1 cellular context compared by ENCODE assay signal in the genomic region with DNA sequence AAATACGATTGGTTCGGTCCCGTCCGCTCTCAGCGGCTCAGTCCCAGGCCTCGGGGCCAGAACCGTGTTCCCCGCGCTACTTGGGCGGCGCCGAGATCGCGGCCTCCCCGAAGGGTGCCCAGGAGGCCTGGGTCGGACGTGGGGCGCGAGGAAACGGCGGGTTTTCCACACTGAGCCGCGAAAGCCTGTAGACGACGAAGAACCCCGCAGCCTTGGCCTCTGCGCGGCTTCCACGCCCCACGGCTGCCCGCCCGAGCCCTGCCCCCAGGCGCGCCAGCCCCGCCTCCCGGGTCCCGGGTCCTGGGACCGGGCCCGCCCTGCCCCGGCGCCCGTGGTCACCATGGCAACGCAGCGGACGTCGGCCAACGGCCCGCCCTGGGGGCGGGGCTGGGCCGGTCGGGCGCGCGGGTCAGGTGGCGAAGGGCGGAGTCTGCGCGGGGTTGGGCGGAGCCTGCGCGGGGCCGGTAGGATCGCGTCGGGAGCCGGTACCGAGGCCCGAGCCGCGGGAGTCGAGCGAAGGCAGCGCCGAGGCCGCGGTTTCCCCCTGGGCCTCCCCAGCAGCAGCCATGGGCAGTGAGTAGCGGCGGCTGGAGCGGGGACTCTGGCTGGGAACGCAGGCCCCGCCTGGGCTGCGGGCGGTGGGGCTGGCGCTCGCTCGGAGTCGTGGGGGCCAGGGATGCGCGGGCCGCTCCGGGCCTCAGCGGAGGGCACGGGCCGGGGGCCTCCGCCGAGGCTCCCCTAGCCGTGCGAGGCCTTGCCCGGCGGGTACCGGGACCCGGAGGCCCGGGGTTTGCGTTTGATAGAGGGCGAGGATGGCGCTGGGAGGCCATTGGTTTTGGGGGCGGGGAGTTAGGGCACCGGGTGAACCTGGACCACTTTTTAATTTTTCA.
A peak's percentile ranks its signal among the peaks of the same experiment; 100 is the strongest.
TF ChIP-seq lines count a peak whose summit lies in the region.

A gene (plus strand): TSS at position 456 of the 890 bp plus-strand sequence. CDS start 111 bp downstream, at position 567.

TF ChIP-seq in HepG2, 621 proteins besides CTCF, POLR2A, EP300 and RAD21 (continued from another document and continues in another):
- TF ChIP-seq, protein P1, sequence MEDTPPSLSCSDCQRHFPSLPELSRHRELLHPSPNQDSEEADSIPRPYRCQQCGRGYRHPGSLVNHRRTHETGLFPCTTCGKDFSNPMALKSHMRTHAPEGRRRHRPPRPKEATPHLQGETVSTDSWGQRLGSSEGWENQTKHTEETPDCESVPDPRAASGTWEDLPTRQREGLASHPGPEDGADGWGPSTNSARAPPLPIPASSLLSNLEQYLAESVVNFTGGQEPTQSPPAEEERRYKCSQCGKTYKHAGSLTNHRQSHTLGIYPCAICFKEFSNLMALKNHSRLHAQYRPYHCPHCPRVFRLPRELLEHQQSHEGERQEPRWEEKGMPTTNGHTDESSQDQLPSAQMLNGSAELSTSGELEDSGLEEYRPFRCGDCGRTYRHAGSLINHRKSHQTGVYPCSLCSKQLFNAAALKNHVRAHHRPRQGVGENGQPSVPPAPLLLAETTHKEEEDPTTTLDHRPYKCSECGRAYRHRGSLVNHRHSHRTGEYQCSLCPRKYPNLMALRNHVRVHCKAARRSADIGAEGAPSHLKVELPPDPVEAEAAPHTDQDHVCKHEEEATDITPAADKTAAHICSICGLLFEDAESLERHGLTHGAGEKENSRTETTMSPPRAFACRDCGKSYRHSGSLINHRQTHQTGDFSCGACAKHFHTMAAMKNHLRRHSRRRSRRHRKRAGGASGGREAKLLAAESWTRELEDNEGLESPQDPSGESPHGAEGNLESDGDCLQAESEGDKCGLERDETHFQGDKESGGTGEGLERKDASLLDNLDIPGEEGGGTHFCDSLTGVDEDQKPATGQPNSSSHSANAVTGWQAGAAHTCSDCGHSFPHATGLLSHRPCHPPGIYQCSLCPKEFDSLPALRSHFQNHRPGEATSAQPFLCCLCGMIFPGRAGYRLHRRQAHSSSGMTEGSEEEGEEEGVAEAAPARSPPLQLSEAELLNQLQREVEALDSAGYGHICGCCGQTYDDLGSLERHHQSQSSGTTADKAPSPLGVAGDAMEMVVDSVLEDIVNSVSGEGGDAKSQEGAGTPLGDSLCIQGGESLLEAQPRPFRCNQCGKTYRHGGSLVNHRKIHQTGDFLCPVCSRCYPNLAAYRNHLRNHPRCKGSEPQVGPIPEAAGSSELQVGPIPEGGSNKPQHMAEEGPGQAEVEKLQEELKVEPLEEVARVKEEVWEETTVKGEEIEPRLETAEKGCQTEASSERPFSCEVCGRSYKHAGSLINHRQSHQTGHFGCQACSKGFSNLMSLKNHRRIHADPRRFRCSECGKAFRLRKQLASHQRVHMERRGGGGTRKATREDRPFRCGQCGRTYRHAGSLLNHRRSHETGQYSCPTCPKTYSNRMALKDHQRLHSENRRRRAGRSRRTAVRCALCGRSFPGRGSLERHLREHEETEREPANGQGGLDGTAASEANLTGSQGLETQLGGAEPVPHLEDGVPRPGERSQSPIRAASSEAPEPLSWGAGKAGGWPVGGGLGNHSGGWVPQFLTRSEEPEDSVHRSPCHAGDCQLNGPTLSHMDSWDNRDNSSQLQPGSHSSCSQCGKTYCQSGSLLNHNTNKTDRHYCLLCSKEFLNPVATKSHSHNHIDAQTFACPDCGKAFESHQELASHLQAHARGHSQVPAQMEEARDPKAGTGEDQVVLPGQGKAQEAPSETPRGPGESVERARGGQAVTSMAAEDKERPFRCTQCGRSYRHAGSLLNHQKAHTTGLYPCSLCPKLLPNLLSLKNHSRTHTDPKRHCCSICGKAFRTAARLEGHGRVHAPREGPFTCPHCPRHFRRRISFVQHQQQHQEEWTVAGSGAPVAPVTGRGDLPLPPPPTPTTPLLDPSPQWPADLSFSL (CRISPR knock-in tag; IDR thresholded peaks at IDR 0.05), result no peak
- peak; percentile 15; the same call in 1 of the 2 replicates for TF ChIP-seq IRX3 (CRISPR knock-in tag; IDR thresholded peaks at IDR 0.05; ENCODE audit: borderline replicate concordance, low read depth)
- TF ChIP-seq FLYWCH1 (CRISPR knock-in tag; IDR thresholded peaks at IDR 0.05), result no peak
- no peak for TF ChIP-seq HOXA7 (CRISPR knock-in tag; IDR thresholded peaks at IDR 0.05)
- TF ChIP-seq, protein P2, sequence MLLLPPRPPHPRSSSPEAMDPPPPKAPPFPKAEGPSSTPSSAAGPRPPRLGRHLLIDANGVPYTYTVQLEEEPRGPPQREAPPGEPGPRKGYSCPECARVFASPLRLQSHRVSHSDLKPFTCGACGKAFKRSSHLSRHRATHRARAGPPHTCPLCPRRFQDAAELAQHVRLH (CRISPR knock-in tag; IDR thresholded peaks at IDR 0.05; ENCODE audit: borderline replicate concordance, low read depth), result no peak
- no peak for TF ChIP-seq GPN1 (CRISPR knock-in tag; IDR thresholded peaks at IDR 0.05; ENCODE audit: borderline replicate concordance)
- peak; percentile 43 for TF ChIP-seq PHF20 (CRISPR knock-in tag; IDR thresholded peaks at IDR 0.05)
- TF ChIP-seq, protein P3, sequence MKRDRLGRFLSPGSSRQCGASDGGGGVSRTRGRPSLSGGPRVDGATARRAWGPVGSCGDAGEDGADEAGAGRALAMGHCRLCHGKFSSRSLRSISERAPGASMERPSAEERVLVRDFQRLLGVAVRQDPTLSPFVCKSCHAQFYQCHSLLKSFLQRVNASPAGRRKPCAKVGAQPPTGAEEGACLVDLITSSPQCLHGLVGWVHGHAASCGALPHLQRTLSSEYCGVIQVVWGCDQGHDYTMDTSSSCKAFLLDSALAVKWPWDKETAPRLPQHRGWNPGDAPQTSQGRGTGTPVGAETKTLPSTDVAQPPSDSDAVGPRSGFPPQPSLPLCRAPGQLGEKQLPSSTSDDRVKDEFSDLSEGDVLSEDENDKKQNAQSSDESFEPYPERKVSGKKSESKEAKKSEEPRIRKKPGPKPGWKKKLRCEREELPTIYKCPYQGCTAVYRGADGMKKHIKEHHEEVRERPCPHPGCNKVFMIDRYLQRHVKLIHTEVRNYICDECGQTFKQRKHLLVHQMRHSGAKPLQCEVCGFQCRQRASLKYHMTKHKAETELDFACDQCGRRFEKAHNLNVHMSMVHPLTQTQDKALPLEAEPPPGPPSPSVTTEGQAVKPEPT (CRISPR knock-in tag; IDR thresholded peaks at IDR 0.05; ENCODE audit: low read depth), result no peak
- TF ChIP-seq POLR2AphosphoS2 (IDR thresholded peaks at IDR 0.05; ENCODE audit: low read depth, low read length), result no peak
- TF ChIP-seq, protein P4, sequence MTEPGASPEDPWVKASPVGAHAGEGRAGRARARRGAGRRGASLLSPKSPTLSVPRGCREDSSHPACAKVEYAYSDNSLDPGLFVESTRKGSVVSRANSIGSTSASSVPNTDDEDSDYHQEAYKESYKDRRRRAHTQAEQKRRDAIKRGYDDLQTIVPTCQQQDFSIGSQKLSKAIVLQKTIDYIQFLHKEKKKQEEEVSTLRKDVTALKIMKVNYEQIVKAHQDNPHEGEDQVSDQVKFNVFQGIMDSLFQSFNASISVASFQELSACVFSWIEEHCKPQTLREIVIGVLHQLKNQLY (CRISPR knock-in tag; IDR thresholded peaks at IDR 0.05), result 0 out of 2 replicates have a peak, but pooled peaks have one; percentile 30
- TF ChIP-seq ATF7 (IDR thresholded peaks at IDR 0.05), result no peak
- no peak for TF ChIP-seq ATF7 (CRISPR knock-in tag; IDR thresholded peaks at IDR 0.05)
- TF ChIP-seq PCBP1 (IDR thresholded peaks at IDR 0.05; ENCODE audit: borderline replicate concordance, low read depth, low read length), result no peak
- no peak for TF ChIP-seq ZNF335 (CRISPR knock-in tag; IDR thresholded peaks at IDR 0.05)
- TF ChIP-seq THYN1 (CRISPR knock-in tag; IDR thresholded peaks at IDR 0.05; ENCODE audit: borderline replicate concordance, low read depth), result no peak
- TF ChIP-seq ZNF234 (CRISPR knock-in tag; conservative IDR thresholded peaks at IDR 0.05), result no peak
- TF ChIP-seq ZNF747 (CRISPR knock-in tag; IDR thresholded peaks at IDR 0.05; ENCODE audit: borderline replicate concordance), result peak; percentile 53; the same call in 1 of the 2 replicates
- TF ChIP-seq MAZ (IDR thresholded peaks at IDR 0.05; ENCODE audit: borderline replicate concordance, low read depth, low read length), result no peak; the same call in none of the 2 replicates
- peak; percentile 52; the same call in 1 of the 2 replicates for TF ChIP-seq MAZ (CRISPR knock-in tag; IDR thresholded peaks at IDR 0.05; ENCODE audit: low read depth)
- TF ChIP-seq ELF1 (CRISPR knock-in tag; IDR thresholded peaks at IDR 0.05), result no peak
- no peak for TF ChIP-seq RBAK (CRISPR knock-in tag; IDR thresholded peaks at IDR 0.05)
- no peak for TF ChIP-seq ZSCAN12 (CRISPR knock-in tag; IDR thresholded peaks at IDR 0.05)
- no peak; the same call in 1 of the 2 replicates for TF ChIP-seq KAT8 (CRISPR knock-in tag; IDR thresholded peaks at IDR 0.05)
- TF ChIP-seq, protein P5, sequence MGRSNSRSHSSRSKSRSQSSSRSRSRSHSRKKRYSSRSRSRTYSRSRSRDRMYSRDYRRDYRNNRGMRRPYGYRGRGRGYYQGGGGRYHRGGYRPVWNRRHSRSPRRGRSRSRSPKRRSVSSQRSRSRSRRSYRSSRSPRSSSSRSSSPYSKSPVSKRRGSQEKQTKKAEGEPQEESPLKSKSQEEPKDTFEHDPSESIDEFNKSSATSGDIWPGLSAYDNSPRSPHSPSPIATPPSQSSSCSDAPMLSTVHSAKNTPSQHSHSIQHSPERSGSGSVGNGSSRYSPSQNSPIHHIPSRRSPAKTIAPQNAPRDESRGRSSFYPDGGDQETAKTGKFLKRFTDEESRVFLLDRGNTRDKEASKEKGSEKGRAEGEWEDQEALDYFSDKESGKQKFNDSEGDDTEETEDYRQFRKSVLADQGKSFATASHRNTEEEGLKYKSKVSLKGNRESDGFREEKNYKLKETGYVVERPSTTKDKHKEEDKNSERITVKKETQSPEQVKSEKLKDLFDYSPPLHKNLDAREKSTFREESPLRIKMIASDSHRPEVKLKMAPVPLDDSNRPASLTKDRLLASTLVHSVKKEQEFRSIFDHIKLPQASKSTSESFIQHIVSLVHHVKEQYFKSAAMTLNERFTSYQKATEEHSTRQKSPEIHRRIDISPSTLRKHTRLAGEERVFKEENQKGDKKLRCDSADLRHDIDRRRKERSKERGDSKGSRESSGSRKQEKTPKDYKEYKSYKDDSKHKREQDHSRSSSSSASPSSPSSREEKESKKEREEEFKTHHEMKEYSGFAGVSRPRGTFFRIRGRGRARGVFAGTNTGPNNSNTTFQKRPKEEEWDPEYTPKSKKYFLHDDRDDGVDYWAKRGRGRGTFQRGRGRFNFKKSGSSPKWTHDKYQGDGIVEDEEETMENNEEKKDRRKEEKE (IDR thresholded peaks at IDR 0.05), result no peak
- TF ChIP-seq TRIM24 (CRISPR knock-in tag; IDR thresholded peaks at IDR 0.05), result no peak
- TF ChIP-seq ZNF496 (CRISPR knock-in tag; IDR thresholded peaks at IDR 0.05; ENCODE audit: insufficient replicate concordance), result no peak
- TF ChIP-seq HIVEP1 (CRISPR knock-in tag; IDR thresholded peaks at IDR 0.05), result no peak
- TF ChIP-seq, protein P6, sequence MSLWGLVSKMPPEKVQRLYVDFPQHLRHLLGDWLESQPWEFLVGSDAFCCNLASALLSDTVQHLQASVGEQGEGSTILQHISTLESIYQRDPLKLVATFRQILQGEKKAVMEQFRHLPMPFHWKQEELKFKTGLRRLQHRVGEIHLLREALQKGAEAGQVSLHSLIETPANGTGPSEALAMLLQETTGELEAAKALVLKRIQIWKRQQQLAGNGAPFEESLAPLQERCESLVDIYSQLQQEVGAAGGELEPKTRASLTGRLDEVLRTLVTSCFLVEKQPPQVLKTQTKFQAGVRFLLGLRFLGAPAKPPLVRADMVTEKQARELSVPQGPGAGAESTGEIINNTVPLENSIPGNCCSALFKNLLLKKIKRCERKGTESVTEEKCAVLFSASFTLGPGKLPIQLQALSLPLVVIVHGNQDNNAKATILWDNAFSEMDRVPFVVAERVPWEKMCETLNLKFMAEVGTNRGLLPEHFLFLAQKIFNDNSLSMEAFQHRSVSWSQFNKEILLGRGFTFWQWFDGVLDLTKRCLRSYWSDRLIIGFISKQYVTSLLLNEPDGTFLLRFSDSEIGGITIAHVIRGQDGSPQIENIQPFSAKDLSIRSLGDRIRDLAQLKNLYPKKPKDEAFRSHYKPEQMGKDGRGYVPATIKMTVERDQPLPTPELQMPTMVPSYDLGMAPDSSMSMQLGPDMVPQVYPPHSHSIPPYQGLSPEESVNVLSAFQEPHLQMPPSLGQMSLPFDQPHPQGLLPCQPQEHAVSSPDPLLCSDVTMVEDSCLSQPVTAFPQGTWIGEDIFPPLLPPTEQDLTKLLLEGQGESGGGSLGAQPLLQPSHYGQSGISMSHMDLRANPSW (CRISPR knock-in tag; IDR thresholded peaks at IDR 0.05; ENCODE audit: borderline replicate concordance), result no peak
- TF ChIP-seq, protein P7, sequence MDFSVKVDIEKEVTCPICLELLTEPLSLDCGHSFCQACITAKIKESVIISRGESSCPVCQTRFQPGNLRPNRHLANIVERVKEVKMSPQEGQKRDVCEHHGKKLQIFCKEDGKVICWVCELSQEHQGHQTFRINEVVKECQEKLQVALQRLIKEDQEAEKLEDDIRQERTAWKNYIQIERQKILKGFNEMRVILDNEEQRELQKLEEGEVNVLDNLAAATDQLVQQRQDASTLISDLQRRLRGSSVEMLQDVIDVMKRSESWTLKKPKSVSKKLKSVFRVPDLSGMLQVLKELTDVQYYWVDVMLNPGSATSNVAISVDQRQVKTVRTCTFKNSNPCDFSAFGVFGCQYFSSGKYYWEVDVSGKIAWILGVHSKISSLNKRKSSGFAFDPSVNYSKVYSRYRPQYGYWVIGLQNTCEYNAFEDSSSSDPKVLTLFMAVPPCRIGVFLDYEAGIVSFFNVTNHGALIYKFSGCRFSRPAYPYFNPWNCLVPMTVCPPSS (IDR thresholded peaks at IDR 0.05), result no peak
- TF ChIP-seq, protein P8, sequence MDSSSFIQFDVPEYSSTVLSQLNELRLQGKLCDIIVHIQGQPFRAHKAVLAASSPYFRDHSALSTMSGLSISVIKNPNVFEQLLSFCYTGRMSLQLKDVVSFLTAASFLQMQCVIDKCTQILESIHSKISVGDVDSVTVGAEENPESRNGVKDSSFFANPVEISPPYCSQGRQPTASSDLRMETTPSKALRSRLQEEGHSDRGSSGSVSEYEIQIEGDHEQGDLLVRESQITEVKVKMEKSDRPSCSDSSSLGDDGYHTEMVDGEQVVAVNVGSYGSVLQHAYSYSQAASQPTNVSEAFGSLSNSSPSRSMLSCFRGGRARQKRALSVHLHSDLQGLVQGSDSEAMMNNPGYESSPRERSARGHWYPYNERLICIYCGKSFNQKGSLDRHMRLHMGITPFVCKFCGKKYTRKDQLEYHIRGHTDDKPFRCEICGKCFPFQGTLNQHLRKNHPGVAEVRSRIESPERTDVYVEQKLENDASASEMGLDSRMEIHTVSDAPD (CRISPR knock-in tag; IDR thresholded peaks at IDR 0.05), result no peak
- TF ChIP-seq ZNF773 (CRISPR knock-in tag; IDR thresholded peaks at IDR 0.05; ENCODE audit: borderline replicate concordance), result no peak
- no peak for TF ChIP-seq ZNF564 (CRISPR knock-in tag; IDR thresholded peaks at IDR 0.05)
- no peak for TF ChIP-seq NCOR1 (IDR thresholded peaks at IDR 0.05; ENCODE audit: borderline replicate concordance, low read length)
- no peak for TF ChIP-seq ZNF746 (CRISPR knock-in tag; IDR thresholded peaks at IDR 0.05)
- 0 out of 2 replicates have a peak, but pooled peaks have one; percentile 5 for TF ChIP-seq KLF6 (CRISPR knock-in tag; IDR thresholded peaks at IDR 0.05)
- no peak for TF ChIP-seq MAFF (IDR thresholded peaks at IDR 0.05; ENCODE audit: low read depth, low read length)
- no peak for TF ChIP-seq MLLT10 (CRISPR knock-in tag; IDR thresholded peaks at IDR 0.05)
- TF ChIP-seq HOXA3 (CRISPR knock-in tag; IDR thresholded peaks at IDR 0.05), result peak; percentile 37; the same call in 1 of the 2 replicates
